14 cellular contexts compared by ENCODE assay signal in the genomic region with DNA sequence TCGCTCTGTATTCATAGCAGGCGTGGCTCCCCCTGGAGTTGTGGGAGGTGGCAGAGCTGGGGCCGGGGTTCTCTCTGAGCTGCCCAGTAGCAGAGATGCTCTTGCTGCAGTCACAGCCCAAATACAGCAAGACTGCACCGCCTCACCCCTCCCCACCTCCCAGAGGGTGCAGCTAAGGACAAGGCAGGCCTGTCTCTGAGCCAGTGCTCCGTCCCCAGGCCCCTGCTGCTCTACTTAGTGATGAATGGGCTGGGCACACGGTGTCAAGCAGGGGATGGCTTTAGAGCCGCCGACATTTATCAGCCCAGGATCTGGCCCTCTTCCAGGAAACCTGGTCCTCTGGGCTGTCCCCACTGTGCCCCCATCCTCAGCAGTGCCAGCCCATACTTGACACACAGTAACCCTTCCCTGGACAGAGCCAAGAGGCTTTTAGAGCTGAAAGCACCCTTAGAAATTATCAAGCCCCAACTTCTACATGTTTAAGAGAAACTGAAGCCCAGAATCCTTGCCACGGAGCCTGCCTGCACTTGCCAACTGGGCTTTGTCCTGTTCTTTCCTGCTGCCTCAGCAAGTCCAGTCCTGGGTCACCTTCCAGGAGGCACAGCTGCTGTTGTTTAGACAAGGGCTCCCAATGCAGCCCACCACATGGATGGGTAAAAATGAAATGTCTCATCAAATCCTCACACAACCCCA.
A peak's percentile ranks its signal among the peaks of the same experiment; 100 is the strongest.
DNase-seq lines count a peak whose midpoint lies in the region; ATAC-seq, FAIRE-seq and TF ChIP-seq lines count a peak whose summit lies in the region.
"Had no signal": no experiment of that assay in that cellular context is flagged by ENCODE, and none has a peak within 500 bp of the region (broad histone marks: within the 10 kb centered on the region; RNA-seq: fewer than 3 reads in every experiment).

No MANE protein-coding gene starts in this region.

- DNase-seq in COR-L47 (lab: John Stamatoyannopoulos, UW): peak; percentile 22
- DNase-seq in NCI-H1105 treated with DMSO at 0.1 percent for 48 hours (lab: John Stamatoyannopoulos, UW): peak; percentile 85
- peak; percentile 52 for DNase-seq in bronchial epithelial cell (ENCODE audit: low read depth)
- no peak for DNase-seq in neural crest cell (ENCODE audit: low read depth, low spot score)
- DNase-seq in activated CD4-positive, alpha-beta memory T cell treated with anti-CD3 and anti-CD28 coated beads for 36 hours: no peak
- DNase-seq in GM03348 (ENCODE audit: low spot score): no peak
- no peak for DNase-seq in stimulated activated naive CD8-positive, alpha-beta T cell treated with anti-CD3 and anti-CD28 coated beads, Interleukin-15, amount 100 ng/mL, for 72 hours
- DNase-seq: activated CD4-positive, CD25-positive, alpha-beta regulatory T cell treated with anti-CD3 and anti-CD28 coated beads, Interleukin-2, amount 50 U/mL, for 72 hours; HFFc6; immature natural killer cell; MV-4-11 had no signal

- no peaks in the 10 kb centered on the region for H3K27me3 Mint-ChIP-seq in neural crest cell (ENCODE audit: low read depth)
- peaks cover 2% of the 10 kb centered on the region for H3K27me3 Mint-ChIP-seq in activated CD4-positive, alpha-beta memory T cell treated with anti-CD3 and anti-CD28 coated beads for 36 hours
- peaks cover 9% of the 10 kb centered on the region for H3K27me3 Mint-ChIP-seq in stimulated activated naive CD8-positive, alpha-beta T cell treated with anti-CD3 and anti-CD28 coated beads, Interleukin-15, amount 100 ng/mL, for 72 hours
- H3K27me3 Mint-ChIP-seq: stimulated activated naive CD8-positive, alpha-beta T cell treated with anti-CD3 and anti-CD28 coated beads, Interleukin-15, Interleukin-2, amounts not matched to agents 100 ng/mL and 50 ng/mL, for 24 hours had no signal

- no peaks in the 10 kb centered on the region for H3K36me3 ChIP-seq in bronchial epithelial cell (ENCODE audit: control insufficient read depth, insufficient read depth, low read length)

- no peak overlapping the region for H3K4me3 ChIP-seq in bronchial epithelial cell (ENCODE audit: low read depth, low read length)

- H3K4me3 Mint-ChIP-seq in neural crest cell: no peak overlapping the region
- H3K4me3 Mint-ChIP-seq in activated CD4-positive, alpha-beta memory T cell treated with anti-CD3 and anti-CD28 coated beads for 36 hours: no peak overlapping the region
- no peak overlapping the region for H3K4me3 Mint-ChIP-seq in stimulated activated naive CD8-positive, alpha-beta T cell treated with anti-CD3 and anti-CD28 coated beads, Interleukin-15, amount 100 ng/mL, for 72 hours
- H3K4me3 Mint-ChIP-seq: HFFc6; immature natural killer cell; stimulated activated naive CD8-positive, alpha-beta T cell treated with anti-CD3 and anti-CD28 coated beads, Interleukin-15, Interleukin-2, amounts not matched to agents 100 ng/mL and 50 ng/mL, for 24 hours had no signal

- FAIRE-seq in bronchial epithelial cell (lab: Jason Lieb, UNC): no peak
- FAIRE-seq: GM18507 had no signal

- ATAC-seq in HG02642 (IDR thresholded peaks at IDR 0.05; ENCODE audit: poor library complexity, unreplicated experiment): no peak
- no peak for ATAC-seq in stimulated activated naive CD8-positive, alpha-beta T cell treated with anti-CD3 and anti-CD28 coated beads, Interleukin-15, amount 100 ng/mL, for 72 hours

- CTCF ChIA-PET in activated CD4-positive, alpha-beta memory T cell treated with anti-CD3 and anti-CD28 coated beads for 36 hours (lab: Charles Lee): no interaction called here

- no peaks in the 10 kb centered on the region for H3K9me3 Mint-ChIP-seq in neural crest cell
- H3K9me3 Mint-ChIP-seq in activated CD4-positive, alpha-beta memory T cell treated with anti-CD3 and anti-CD28 coated beads for 36 hours: no peaks in the 10 kb centered on the region
- H3K9me3 Mint-ChIP-seq in stimulated activated naive CD8-positive, alpha-beta T cell treated with anti-CD3 and anti-CD28 coated beads, Interleukin-15, amount 100 ng/mL, for 72 hours: no peaks in the 10 kb centered on the region
- H3K9me3 Mint-ChIP-seq: HFFc6; immature natural killer cell; stimulated activated naive CD8-positive, alpha-beta T cell treated with anti-CD3 and anti-CD28 coated beads, Interleukin-15, Interleukin-2, amounts not matched to agents 100 ng/mL and 50 ng/mL, for 24 hours had no signal

- no peaks in the 10 kb centered on the region for H3K36me3 Mint-ChIP-seq in neural crest cell (ENCODE audit: low read depth)
- H3K36me3 Mint-ChIP-seq in activated CD4-positive, alpha-beta memory T cell treated with anti-CD3 and anti-CD28 coated beads for 36 hours: no peaks in the 10 kb centered on the region
- H3K36me3 Mint-ChIP-seq: immature natural killer cell had no signal

- intact Hi-C loops in activated CD4-positive, alpha-beta memory T cell treated with anti-CD3 and anti-CD28 coated beads for 36 hours (cut with micrococcal nuclease): no loop called here

- no peak for TF ChIP-seq CTCF in bronchial epithelial cell (IDR thresholded peaks at IDR 0.05; ENCODE audit: insufficient read depth, low read length, severe bottlenecking)
- no peak for TF ChIP-seq CTCF in neural crest cell (conservative IDR thresholded peaks at IDR 0.05)

- POLR2A ChIA-PET in activated CD4-positive, alpha-beta memory T cell treated with anti-CD3 and anti-CD28 coated beads for 36 hours (lab: Charles Lee): no interaction called here

- H3K27ac Mint-ChIP-seq in neural crest cell (ENCODE audit: unreplicated experiment): peak overlapping the region; percentile 71
- no peak overlapping the region for H3K27ac Mint-ChIP-seq in activated CD4-positive, alpha-beta memory T cell treated with anti-CD3 and anti-CD28 coated beads for 36 hours
- H3K27ac Mint-ChIP-seq in stimulated activated naive CD8-positive, alpha-beta T cell treated with anti-CD3 and anti-CD28 coated beads, Interleukin-15, amount 100 ng/mL, for 72 hours: no peak overlapping the region
- H3K27ac Mint-ChIP-seq: HFFc6; immature natural killer cell; stimulated activated naive CD8-positive, alpha-beta T cell treated with anti-CD3 and anti-CD28 coated beads, Interleukin-15, Interleukin-2, amounts not matched to agents 100 ng/mL and 50 ng/mL, for 24 hours had no signal

- peaks cover 6% of the 10 kb centered on the region for H3K27me3 ChIP-seq in bronchial epithelial cell (ENCODE audit: control insufficient read depth, insufficient read depth, low read length)

- H3K4me1 Mint-ChIP-seq in neural crest cell: peaks cover 7% of the 10 kb centered on the region
- H3K4me1 Mint-ChIP-seq in activated CD4-positive, alpha-beta memory T cell treated with anti-CD3 and anti-CD28 coated beads for 36 hours (ENCODE audit: low read depth): no peaks in the 10 kb centered on the region
- H3K4me1 Mint-ChIP-seq in stimulated activated naive CD8-positive, alpha-beta T cell treated with anti-CD3 and anti-CD28 coated beads, Interleukin-15, amount 100 ng/mL, for 72 hours: no peaks in the 10 kb centered on the region
- H3K4me1 Mint-ChIP-seq: immature natural killer cell had no signal

Comparison
In these comparisons a context has a peak if more than half of its experiments do, and no peak if none do; other contexts are left out.
1. DNase-seq: peak in COR-L47 (single experiment), NCI-H1105 treated with DMSO at 0.1 percent for 48 hours (single experiment) and bronchial epithelial cell (single experiment); none in neural crest cell (single experiment), activated CD4-positive, alpha-beta memory T cell treated with anti-CD3 and anti-CD28 coated beads for 36 hours (single experiment), GM03348 (single experiment) and stimulated activated naive CD8-positive, alpha-beta T cell treated with anti-CD3 and anti-CD28 coated beads, Interleukin-15, amount 100 ng/mL, for 72 hours (0 of 2).